In genomic region chr1:231236131-231236571, GRCh38 we compare ENCODE assay signal across 22 cellular contexts. TPM values are rescaled to one million over a fixed set of nuclear protein-coding genes. Genes with fewer than 3 reads are reported as not detected.
DNase-seq lines count a peak whose midpoint lies in the region; ATAC-seq and TF ChIP-seq lines count a peak whose summit lies in the region.
"Had no signal": no experiment of that assay in that cellular context is flagged by ENCODE, and none has a peak within 500 bp of the region (broad histone marks: within the 10 kb centered on the region; RNA-seq: fewer than 3 reads in every experiment).

No MANE protein-coding gene starts in this region.

- ATAC-seq in left colon (peak; percentile 44), gastrocnemius medialis (peak; percentile 62 to 82)
- no peak for ATAC-seq in CD4-positive, alpha-beta T cell (ENCODE audit: poor library complexity)
- ATAC-seq: activated CD8-positive, alpha-beta memory T cell treated with anti-CD3 and anti-CD28 coated beads, Interleukin-2, amount 10 ng/mL, durations not matched to agents 7 days and 5 days; stimulated activated naive B cell treated with anti-CD40 and anti-IgM and Interleukin-4, amounts not matched to agents 10 μg/mL and 1 μg/mL and 100 μg/mL, for 72 hours had no signal

- H3K27me3 ChIP-seq in gastrocnemius medialis: no peaks in the 10 kb centered on the region
- no peaks in the 10 kb centered on the region for H3K27me3 ChIP-seq in CD4-positive, alpha-beta T cell (ENCODE audit: control insufficient read depth, insufficient read depth, low read length)
- H3K27me3 ChIP-seq: dorsolateral prefrontal cortex, tibial artery had no signal

- in situ Hi-C loops in gastrocnemius medialis (cut with MboI; ENCODE audit: low sequenced_read_pairs in 4 of 4): loop anchor here in 1 of 4 donors (10.0 kb wide), 1 partner anchor 369 kb away; no protein-coding TSS in a partner anchor

- CTCF ChIA-PET in CD4-positive, alpha-beta T cell (lab: Charles Lee): no interaction called here

- peaks cover 0 to 20% of the 10 kb centered on the region in 2 donors for H3K36me3 ChIP-seq in gastrocnemius medialis

- H3K27ac Mint-ChIP-seq in CD4-positive, alpha-beta T cell: no peak overlapping the region
- H3K27ac Mint-ChIP-seq: activated CD8-positive, alpha-beta memory T cell treated with anti-CD3 and anti-CD28 coated beads, Interleukin-2, amount 10 ng/mL, durations not matched to agents 7 days and 5 days; stimulated activated naive B cell treated with anti-CD40 and anti-IgM and Interleukin-4, amounts not matched to agents 10 μg/mL and 1 μg/mL and 100 μg/mL, for 72 hours had no signal

- no peaks in the 10 kb centered on the region for H3K9me3 Mint-ChIP-seq in CD4-positive, alpha-beta T cell
- H3K9me3 Mint-ChIP-seq: CD8-positive, alpha-beta memory T cell; stimulated activated naive B cell treated with anti-CD40 and anti-IgM and Interleukin-4, amounts not matched to agents 10 μg/mL and 1 μg/mL and 100 μg/mL, for 72 hours had no signal

- H3K27ac ChIP-seq in gastrocnemius medialis: peak overlapping the region; percentile 78 to 91 (median 81)
- H3K27ac ChIP-seq in CD4-positive, alpha-beta T cell (ENCODE audit: low read depth, low read length): no peak overlapping the region
- H3K27ac ChIP-seq: dorsolateral prefrontal cortex, tibial artery had no signal

- H3K36me3 Mint-ChIP-seq in CD4-positive, alpha-beta T cell (ENCODE audit: low read depth): peaks cover 75% of the 10 kb centered on the region

- POLR2A ChIA-PET in CD4-positive, alpha-beta T cell (lab: Charles Lee): no interaction called here

- no peaks in the 10 kb centered on the region for H3K27me3 Mint-ChIP-seq in CD4-positive, alpha-beta T cell
- H3K27me3 Mint-ChIP-seq: activated CD8-positive, alpha-beta memory T cell treated with anti-CD3 and anti-CD28 coated beads, Interleukin-2, amount 10 ng/mL, durations not matched to agents 7 days and 5 days; stimulated activated naive B cell treated with anti-CD40 and anti-IgM and Interleukin-4, amounts not matched to agents 10 μg/mL and 1 μg/mL and 100 μg/mL, for 72 hours had no signal

- no peak overlapping the region for H3K4me3 Mint-ChIP-seq in CD4-positive, alpha-beta T cell
- H3K4me3 Mint-ChIP-seq: activated CD8-positive, alpha-beta memory T cell treated with anti-CD3 and anti-CD28 coated beads, Interleukin-2, amount 10 ng/mL, durations not matched to agents 7 days and 5 days; stimulated activated naive B cell treated with anti-CD40 and anti-IgM and Interleukin-4, amounts not matched to agents 10 μg/mL and 1 μg/mL and 100 μg/mL, for 72 hours had no signal

- peak; percentile 83 for DNase-seq in DMS53 (lab: John Stamatoyannopoulos, UW)
- DNase-seq in NCI-H2196 treated with DMSO at 0.1 percent for 48 hours (lab: John Stamatoyannopoulos, UW; ENCODE audit: unreplicated experiment): peak; percentile 66
- no peak for DNase-seq in left colon
- peak in 1 of 2 donors; percentile 59 for DNase-seq in gastrocnemius medialis
- DNase-seq in cerebellar cortex (ENCODE audit: low spot score): no peak
- no peak for DNase-seq in CD4-positive, alpha-beta T cell
- no peak for DNase-seq in AG08396 (ENCODE audit: low spot score)
- no peak for DNase-seq in CD1c-positive myeloid dendritic cell (ENCODE audit: extremely low spot score)
- DNase-seq: activated CD4-positive, alpha-beta T cell treated with anti-CD3 and anti-CD28 coated beads for 4 hours; activated CD8-positive, alpha-beta memory T cell treated with anti-CD3 and anti-CD28 coated beads, Interleukin-2, amount 10 ng/mL, durations not matched to agents 7 days and 5 days; CD8-positive, alpha-beta memory T cell; dorsolateral prefrontal cortex; foreskin melanocyte; GOT3; KG1; kidney glomerular epithelial cell; midbrain; NCI-H1105 treated with DMSO at 0.1 percent for 48 hours; NCI-H345; nucleus accumbens; stimulated activated naive B cell treated with anti-CD40 and anti-IgM and Interleukin-4, amounts not matched to agents 10 μg/mL and 1 μg/mL and 100 μg/mL, for 72 hours; tibial artery had no signal

- H3K9me3 ChIP-seq in gastrocnemius medialis: no peaks in the 10 kb centered on the region
- H3K9me3 ChIP-seq in CD4-positive, alpha-beta T cell (ENCODE audit: control insufficient read depth, low read length): no peaks in the 10 kb centered on the region
- H3K9me3 ChIP-seq: tibial artery had no signal

- H3K4me3 ChIP-seq in gastrocnemius medialis: no peak overlapping the region
- H3K4me3 ChIP-seq: dorsolateral prefrontal cortex, tibial artery had no signal

- TF ChIP-seq POLR2A in gastrocnemius medialis (IDR thresholded peaks at IDR 0.05): peak in 1 of 2 donors; percentile 6

- H3K4me1 ChIP-seq in gastrocnemius medialis: peaks cover 41 to 51% of the 10 kb centered on the region in 2 donors

- H3K4me1 Mint-ChIP-seq in CD4-positive, alpha-beta T cell (ENCODE audit: low read depth): peaks cover 71% of the 10 kb centered on the region

- intact Hi-C loops in left colon (cut with DNase I, micrococcal nuclease): no loop called here
- intact Hi-C loops in gastrocnemius medialis (cut with DNase I; ENCODE audit: low total_unique reads): no loop called here
- intact Hi-C loops in CD4-positive, alpha-beta T cell (cut with DNase I, micrococcal nuclease): no loop called here

- TF ChIP-seq CTCF in gastrocnemius medialis (IDR thresholded peaks at IDR 0.05 in 4 of 5, conservative IDR thresholded peaks at IDR 0.05 in 1 of 5): no peak
- no peak for TF ChIP-seq CTCF in CD4-positive, alpha-beta T cell (IDR thresholded peaks at IDR 0.05)

RNA-seq across cellular contexts. Expression of gene GNPAT, which starts 4.9 kb away (rescaled TPM):
- total RNA-seq in left colon (10 to 100 TPM; 30.4 to 30.6 TPM), gastrocnemius medialis (100 to 1,000 TPM in 2 of 4 donors, 10 to 100 TPM in 2; 95.1 to 128 (median 104) TPM)
- 10 to 100 TPM; 11.8 to 12.8 TPM for total RNA-seq in CD4-positive, alpha-beta T cell

Comparison
In these comparisons a context has a peak if more than half of its experiments do, and no peak if none do; other contexts are left out.
1. DNase-seq: peak in DMS53 (single experiment) and NCI-H2196 treated with DMSO at 0.1 percent for 48 hours (single experiment); none in left colon (0 of 2), cerebellar cortex (single experiment), CD4-positive, alpha-beta T cell (0 of 10), AG08396 (single experiment) and CD1c-positive myeloid dendritic cell (single experiment).